1 cellular context compared by ENCODE assay signal in the genomic region with DNA sequence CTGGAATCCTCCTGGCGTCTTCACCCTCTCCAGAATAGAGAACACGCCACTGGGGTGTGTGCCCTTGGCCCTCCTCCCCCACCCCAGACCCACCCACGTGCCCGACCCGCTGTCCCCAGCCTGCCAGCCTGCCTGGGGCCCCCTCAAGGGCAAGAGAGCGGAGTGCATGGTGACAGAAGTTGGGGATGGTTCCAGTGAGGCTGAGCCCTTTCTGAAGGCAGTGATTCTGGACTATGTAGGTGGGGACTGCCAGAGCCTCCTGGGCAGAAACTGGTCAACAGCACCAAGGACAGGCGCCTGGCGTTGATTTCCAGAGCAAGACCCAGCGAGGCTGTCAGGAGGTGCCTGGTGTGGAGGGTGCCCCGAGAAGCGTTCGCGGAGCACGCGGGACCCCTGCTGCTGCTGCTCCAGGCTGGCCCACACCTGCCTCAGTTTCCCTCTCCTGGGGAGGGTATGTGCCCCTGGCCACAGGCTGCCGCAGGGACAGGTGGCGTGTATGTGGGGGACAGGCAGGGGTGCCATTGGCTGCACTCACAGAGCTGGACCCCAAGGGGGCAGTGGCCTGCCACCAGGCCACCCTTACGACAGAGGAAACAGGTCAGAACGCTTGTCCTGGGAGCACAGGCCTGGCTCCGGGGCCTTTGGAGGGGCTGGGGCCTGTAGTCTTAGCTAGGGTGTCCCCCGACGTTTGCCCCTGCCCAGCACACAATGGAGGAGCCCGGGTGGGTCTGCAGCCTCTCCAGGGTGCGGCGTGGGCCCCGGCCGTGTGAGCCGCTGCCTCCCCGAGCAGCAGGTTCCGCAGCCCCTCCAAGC.
TF ChIP-seq lines count a peak whose summit lies in the region.

No MANE protein-coding gene starts in this region.

TF ChIP-seq in GM23338, 12 proteins besides CTCF, POLR2A, EP300 and RAD21 (continued from another document):
- TF ChIP-seq JUNB (IDR thresholded peaks at IDR 0.05; ENCODE audit: unreplicated experiment) (no peak), POLR2AphosphoS5 (IDR thresholded peaks at IDR 0.05; ENCODE audit: low read depth) (no peak), EZH2 (IDR thresholded peaks at IDR 0.05; ENCODE audit: low read depth, unreplicated experiment) (no peak), ZNF462 (CRISPR knock-in tag; IDR thresholded peaks at IDR 0.05) (no peak), CREB1 (CRISPR knock-in tag; IDR thresholded peaks at IDR 0.05; ENCODE audit: low read depth) (no peak), ZNF114 (CRISPR knock-in tag; IDR thresholded peaks at IDR 0.05) (no peak), NANOG (IDR thresholded peaks at IDR 0.05; ENCODE audit: borderline replicate concordance) (no peak), STAT1 (IDR thresholded peaks at IDR 0.05; ENCODE audit: unreplicated experiment) (no peak), EZH2phosphoT487 (IDR thresholded peaks at IDR 0.05; ENCODE audit: unreplicated experiment) (no peak)
- TF ChIP-seq, protein P1, sequence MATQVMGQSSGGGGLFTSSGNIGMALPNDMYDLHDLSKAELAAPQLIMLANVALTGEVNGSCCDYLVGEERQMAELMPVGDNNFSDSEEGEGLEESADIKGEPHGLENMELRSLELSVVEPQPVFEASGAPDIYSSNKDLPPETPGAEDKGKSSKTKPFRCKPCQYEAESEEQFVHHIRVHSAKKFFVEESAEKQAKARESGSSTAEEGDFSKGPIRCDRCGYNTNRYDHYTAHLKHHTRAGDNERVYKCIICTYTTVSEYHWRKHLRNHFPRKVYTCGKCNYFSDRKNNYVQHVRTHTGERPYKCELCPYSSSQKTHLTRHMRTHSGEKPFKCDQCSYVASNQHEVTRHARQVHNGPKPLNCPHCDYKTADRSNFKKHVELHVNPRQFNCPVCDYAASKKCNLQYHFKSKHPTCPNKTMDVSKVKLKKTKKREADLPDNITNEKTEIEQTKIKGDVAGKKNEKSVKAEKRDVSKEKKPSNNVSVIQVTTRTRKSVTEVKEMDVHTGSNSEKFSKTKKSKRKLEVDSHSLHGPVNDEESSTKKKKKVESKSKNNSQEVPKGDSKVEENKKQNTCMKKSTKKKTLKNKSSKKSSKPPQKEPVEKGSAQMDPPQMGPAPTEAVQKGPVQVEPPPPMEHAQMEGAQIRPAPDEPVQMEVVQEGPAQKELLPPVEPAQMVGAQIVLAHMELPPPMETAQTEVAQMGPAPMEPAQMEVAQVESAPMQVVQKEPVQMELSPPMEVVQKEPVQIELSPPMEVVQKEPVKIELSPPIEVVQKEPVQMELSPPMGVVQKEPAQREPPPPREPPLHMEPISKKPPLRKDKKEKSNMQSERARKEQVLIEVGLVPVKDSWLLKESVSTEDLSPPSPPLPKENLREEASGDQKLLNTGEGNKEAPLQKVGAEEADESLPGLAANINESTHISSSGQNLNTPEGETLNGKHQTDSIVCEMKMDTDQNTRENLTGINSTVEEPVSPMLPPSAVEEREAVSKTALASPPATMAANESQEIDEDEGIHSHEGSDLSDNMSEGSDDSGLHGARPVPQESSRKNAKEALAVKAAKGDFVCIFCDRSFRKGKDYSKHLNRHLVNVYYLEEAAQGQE (IDR thresholded peaks at IDR 0.05; ENCODE audit: unreplicated experiment): no peak
- TF ChIP-seq, protein P2, sequence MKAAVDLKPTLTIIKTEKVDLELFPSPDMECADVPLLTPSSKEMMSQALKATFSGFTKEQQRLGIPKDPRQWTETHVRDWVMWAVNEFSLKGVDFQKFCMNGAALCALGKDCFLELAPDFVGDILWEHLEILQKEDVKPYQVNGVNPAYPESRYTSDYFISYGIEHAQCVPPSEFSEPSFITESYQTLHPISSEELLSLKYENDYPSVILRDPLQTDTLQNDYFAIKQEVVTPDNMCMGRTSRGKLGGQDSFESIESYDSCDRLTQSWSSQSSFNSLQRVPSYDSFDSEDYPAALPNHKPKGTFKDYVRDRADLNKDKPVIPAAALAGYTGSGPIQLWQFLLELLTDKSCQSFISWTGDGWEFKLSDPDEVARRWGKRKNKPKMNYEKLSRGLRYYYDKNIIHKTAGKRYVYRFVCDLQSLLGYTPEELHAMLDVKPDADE (IDR thresholded peaks at IDR 0.05): no peak
